Comparison of ENCODE assay signal across 22 cellular contexts in genomic region chr9:117437283-117437682, GRCh38.
"Had no signal": no experiment of that assay in that cellular context is flagged by ENCODE, and none has a peak within 500 bp of the region (broad histone marks: within the 10 kb centered on the region; RNA-seq: fewer than 3 reads in every experiment).

No MANE protein-coding gene starts in this region.

- H3K4me1 ChIP-seq: esophagus muscularis mucosa, gastroesophageal sphincter, stomach had no signal

- H3K36me3 ChIP-seq: esophagus muscularis mucosa, gastroesophageal sphincter, neutrophil, ovary, stomach, thoracic aorta had no signal

- H3K4me3 Mint-ChIP-seq: naive thymus-derived CD8-positive, alpha-beta T cell had no signal

- ATAC-seq: gastroesophageal sphincter; left colon; mucosa of descending colon; naive thymus-derived CD8-positive, alpha-beta T cell; right cardiac atrium had no signal

- H3K36me3 Mint-ChIP-seq: naive thymus-derived CD8-positive, alpha-beta T cell had no signal

- H3K4me1 Mint-ChIP-seq: naive thymus-derived CD8-positive, alpha-beta T cell had no signal

- H3K4me3 ChIP-seq: coronary artery, dorsolateral prefrontal cortex, esophagus muscularis mucosa, gastroesophageal sphincter, mucosa of descending colon, ovary, stomach, thoracic aorta had no signal

- DNase-seq: dorsolateral prefrontal cortex; effector CD8-positive, alpha-beta T cell; glutamatergic neuron; kidney; left colon; mammary epithelial cell; mucosa of descending colon; naive thymus-derived CD8-positive, alpha-beta T cell; ovary; right cardiac atrium; small intestine; stimulated activated CD4-positive, alpha-beta T cell treated with anti-CD3 and anti-CD28 coated beads, Interleukin-12 subunit alpha, Interleukin-12 subunit beta, amount 100 ng/mL, for 4 hours; stimulated activated naive CD4-positive, alpha-beta T cell; stomach; substantia nigra; trophoblast cell had no signal

- H3K27me3 ChIP-seq: dorsolateral prefrontal cortex, neutrophil, ovary had no signal

- H3K27ac ChIP-seq: coronary artery, dorsolateral prefrontal cortex, epithelial cell of prostate, esophagus muscularis mucosa, gastroesophageal sphincter, neutrophil, ovary, stomach, thoracic aorta had no signal
